25 cellular contexts compared by ENCODE assay signal in the genomic region with DNA sequence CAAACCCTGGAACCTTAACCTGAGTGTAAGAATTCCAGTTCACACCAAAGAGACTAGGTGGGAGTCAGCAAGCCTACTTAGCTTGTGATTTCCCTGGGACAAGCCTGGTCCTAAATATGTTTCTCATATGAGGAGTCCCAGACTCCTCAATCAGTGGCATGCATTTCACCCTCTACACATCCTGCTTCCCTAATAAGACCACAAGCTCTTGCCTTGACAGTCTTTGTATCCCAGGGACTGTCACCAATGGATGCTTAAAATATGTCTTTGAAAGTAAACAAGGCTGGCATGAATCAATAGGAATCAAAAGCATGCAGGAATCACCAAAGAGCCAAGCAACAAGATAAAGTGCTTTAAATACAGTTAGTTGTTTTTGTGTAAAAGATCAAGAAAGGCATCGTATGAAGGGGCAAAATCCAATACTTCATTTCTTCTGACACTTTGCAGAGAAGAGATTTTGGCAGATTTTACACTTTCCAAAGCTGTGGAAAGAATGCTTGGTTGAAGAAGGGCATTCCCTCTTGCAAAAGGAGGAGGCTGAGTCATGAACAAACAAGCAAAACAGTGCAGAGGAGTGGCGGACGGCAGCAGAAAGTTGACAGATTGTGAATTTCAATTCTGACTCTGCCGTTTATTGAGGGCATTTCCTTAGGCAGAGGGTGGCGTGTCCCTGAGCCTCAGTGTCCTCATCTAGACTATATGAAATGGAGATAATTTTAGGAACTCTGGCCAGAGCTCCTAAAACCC. TPM values are rescaled to one million over a fixed set of nuclear protein-coding genes. Genes with fewer than 3 reads are reported as not detected.
DNase-seq lines count a peak whose midpoint lies in the region; TF ChIP-seq lines count a peak whose summit lies in the region.
"Had no signal": no experiment of that assay in that cellular context is flagged by ENCODE, and none has a peak within 500 bp of the region (broad histone marks: within the 10 kb centered on the region; RNA-seq: fewer than 3 reads in every experiment).

No MANE protein-coding gene starts in this region.

- H3K27me3 ChIP-seq in GM23248 (replicated peaks; ENCODE audit: insufficient read depth) (no peaks in the 10 kb centered on the region), adipocyte (replicated peaks; ENCODE audit: control insufficient read depth, insufficient read depth, low read length) (no peaks in the 10 kb centered on the region)
- H3K27me3 ChIP-seq: gastrocnemius medialis, thyroid gland had no signal

- no peaks in the 10 kb centered on the region for H3K9me3 ChIP-seq in GM23248 (ENCODE audit: low read depth)
- H3K9me3 ChIP-seq in adipocyte (ENCODE audit: control insufficient read depth, low read length) = no peaks in the 10 kb centered on the region
- H3K9me3 ChIP-seq: gastrocnemius medialis, HAP-1, spleen, thyroid gland had no signal

- no peak overlapping the region for H3K27ac ChIP-seq in GM23248
- H3K27ac ChIP-seq: C4-2B, gastrocnemius medialis, thyroid gland had no signal

- H3K4me1 ChIP-seq in GM23248 (ENCODE audit: insufficient read depth) (no peaks in the 10 kb centered on the region), adipocyte (ENCODE audit: control insufficient read depth, insufficient read depth, low read length) (peaks cover 26% of the 10 kb centered on the region)
- H3K4me1 ChIP-seq: gastrocnemius medialis, HAP-1 had no signal

- WGBS in GM23248 (ENCODE audit: low coverage in 1 of 2, low lambda C conversion rate in 2 of 2, missing lambda C conversion rate in 2 of 2), 2 experiments = 7 to 11% methylated on average over 5 of the region's 5 CpGs

- no peaks in the 10 kb centered on the region for H3F3A ChIP-seq in GM23248 (ENCODE audit: insufficient read depth)

- peaks cover under 1% of the 10 kb centered on the region for H3K9me3 Mint-ChIP-seq in glutamatergic neuron (ENCODE audit: unreplicated experiment)
- H3K9me3 Mint-ChIP-seq: activated CD8-positive, alpha-beta T cell treated with anti-CD3 and anti-CD28 coated beads for 36 hours; stimulated activated effector memory CD8-positive, alpha-beta T cell treated with anti-CD3 and anti-CD28 coated beads, Interleukin-12 subunit alpha, Interleukin-12 subunit beta, amount 100 ng/mL, for 72 hours had no signal

- H3K36me3 ChIP-seq in GM23248 (ENCODE audit: low read depth) (no peaks in the 10 kb centered on the region), adipocyte (ENCODE audit: control insufficient read depth, insufficient read depth, low read length, severe bottlenecking) (no peaks in the 10 kb centered on the region)
- H3K36me3 ChIP-seq: gastrocnemius medialis, HAP-1, spleen, thyroid gland had no signal

- H3K27ac Mint-ChIP-seq in glutamatergic neuron (ENCODE audit: unreplicated experiment) = no peak overlapping the region
- H3K27ac Mint-ChIP-seq: activated CD8-positive, alpha-beta T cell treated with anti-CD3 and anti-CD28 coated beads for 36 hours; stimulated activated effector memory CD8-positive, alpha-beta T cell treated with anti-CD3 and anti-CD28 coated beads, Interleukin-12 subunit alpha, Interleukin-12 subunit beta, amount 100 ng/mL, for 72 hours; T-helper 17 cell; WTC11 had no signal

- H3K4me3 ChIP-seq in GM23248 (no peak overlapping the region), adipocyte (ENCODE audit: low read length) (no peak overlapping the region), fibroblast of the aortic adventitia (ENCODE audit: low read depth, low read length) (no peak overlapping the region)
- H3K4me3 ChIP-seq: gastrocnemius medialis, HAP-1, spleen, thyroid gland had no signal

- H4K20me1 ChIP-seq in GM23248 (ENCODE audit: insufficient read depth) = no peaks in the 10 kb centered on the region

- no peaks in the 10 kb centered on the region for H3K4me1 Mint-ChIP-seq in glutamatergic neuron (ENCODE audit: low read depth, unreplicated experiment)
- H3K4me1 Mint-ChIP-seq: stimulated activated effector memory CD8-positive, alpha-beta T cell treated with anti-CD3 and anti-CD28 coated beads, Interleukin-12 subunit alpha, Interleukin-12 subunit beta, amount 100 ng/mL, for 72 hours had no signal

- no peak overlapping the region for H3K9ac ChIP-seq in GM23248
- H3K9ac ChIP-seq in adipocyte (ENCODE audit: low read length) = no peak overlapping the region

- no peaks in the 10 kb centered on the region for H3K9me2 ChIP-seq in GM23248 (ENCODE audit: insufficient read depth)

- DNase-seq in GM23248 = peak; percentile 71
- DNase-seq in adipocyte (ENCODE audit: low read depth) = peak; percentile 79
- peak; percentile 35 for DNase-seq in fibroblast of the aortic adventitia (ENCODE audit: low read depth)
- DNase-seq in stromal cell of bone marrow (ENCODE audit: low read depth) = peak; percentile 25
- no peak for DNase-seq in glutamatergic neuron
- DNase-seq in SKM-1 treated with dmso at 0.1 percent for 144 hours (lab: John Stamatoyannopoulos, UW; ENCODE audit: unreplicated experiment) = no peak
- DNase-seq in NCI-H1436 treated with DMSO at 0.1 percent for 48 hours (lab: John Stamatoyannopoulos, UW) = no peak
- DNase-seq: activated CD8-positive, alpha-beta T cell treated with anti-CD3 and anti-CD28 coated beads for 36 hours; activated T-cell treated with anti-CD3 and anti-CD28 coated beads, Interleukin-2, amount 50 U/mL, for 48 hours; central memory CD4-positive, alpha-beta T cell; DMS153; effector CD8-positive, alpha-beta T cell; gastrocnemius medialis; Kasumi-1; left ventricle myocardium superior; NCI-H146; NCI-H2227 treated with DMSO at 0.1 percent for 48 hours; SHP77; spleen; T-helper 17 cell; thyroid gland had no signal

- H3K36me3 Mint-ChIP-seq in glutamatergic neuron (ENCODE audit: unreplicated experiment) = no peaks in the 10 kb centered on the region
- H3K36me3 Mint-ChIP-seq: stimulated activated effector memory CD8-positive, alpha-beta T cell treated with anti-CD3 and anti-CD28 coated beads, Interleukin-12 subunit alpha, Interleukin-12 subunit beta, amount 100 ng/mL, for 72 hours had no signal

- peaks cover 5% of the 10 kb centered on the region for H3K27me3 Mint-ChIP-seq in glutamatergic neuron (ENCODE audit: unreplicated experiment)
- H3K27me3 Mint-ChIP-seq: activated CD8-positive, alpha-beta T cell treated with anti-CD3 and anti-CD28 coated beads for 36 hours had no signal

- no peaks in the 10 kb centered on the region for H3K79me2 ChIP-seq in GM23248 (ENCODE audit: insufficient read depth)

- no peak for TF ChIP-seq CTCF in fibroblast of the aortic adventitia (IDR thresholded peaks at IDR 0.05; ENCODE audit: insufficient read depth, low read length)
- no peak for TF ChIP-seq CTCF in glutamatergic neuron (IDR thresholded peaks at IDR 0.05; ENCODE audit: partially characterized antibody, unreplicated experiment)

- no peak overlapping the region for H3K4me3 Mint-ChIP-seq in glutamatergic neuron (ENCODE audit: unreplicated experiment)
- H3K4me3 Mint-ChIP-seq: activated CD8-positive, alpha-beta T cell treated with anti-CD3 and anti-CD28 coated beads for 36 hours; stimulated activated effector memory CD8-positive, alpha-beta T cell treated with anti-CD3 and anti-CD28 coated beads, Interleukin-12 subunit alpha, Interleukin-12 subunit beta, amount 100 ng/mL, for 72 hours; T-helper 17 cell; WTC11 had no signal

- in situ Hi-C loops in GM23248 (cut with MboI) = no loop called here

- no peak overlapping the region for H3K4me2 ChIP-seq in GM23248 (ENCODE audit: unreplicated experiment)

- H2AFZ ChIP-seq in GM23248 = no peak overlapping the region

RNA-seq across cellular contexts. Expression of a gene that starts 8.5 kb away (rescaled TPM):
- 0.76 and 1.4 TPM in 2 replicates for total RNA-seq in GM23248 (2014; rRNA removed; shearing (Covaris generic))
- polyA plus RNA-seq in GM23248 (2016; fragmentation: Nextera tagmentation; extraction: Ambion mirVana) = 0.41 and 0.70 TPM in 2 replicates
- 0.18 and 1.2 TPM in 2 replicates for total RNA-seq in fibroblast of the aortic adventitia (ENCODE audit: low replicate concordance)
- total RNA-seq in glutamatergic neuron (ENCODE audit: unreplicated experiment) = 42.1 TPM

RNA-seq across cellular contexts. Expression of a gene that starts 57.1 kb away (rescaled TPM):
- total RNA-seq in GM23248 (2014; rRNA removed; shearing (Covaris generic)) = 125 and 134 TPM in 2 replicates
- 493 and 529 TPM in 2 replicates for polyA plus RNA-seq in GM23248 (2016; fragmentation: Nextera tagmentation; extraction: Ambion mirVana)
- total RNA-seq in fibroblast of the aortic adventitia (ENCODE audit: low replicate concordance) (141 and 234 TPM in 2 replicates), glutamatergic neuron (ENCODE audit: unreplicated experiment) (685 TPM)

RNA-seq across cellular contexts. Expression of a gene that starts 58.1 kb away (rescaled TPM):
- total RNA-seq in GM23248 (2014; rRNA removed; shearing (Covaris generic)) = 109 and 122 TPM in 2 replicates
- 71.1 and 73.3 TPM in 2 replicates for polyA plus RNA-seq in GM23248 (2016; fragmentation: Nextera tagmentation; extraction: Ambion mirVana)
- total RNA-seq in fibroblast of the aortic adventitia (ENCODE audit: low replicate concordance) (160 and 225 TPM in 2 replicates), glutamatergic neuron (ENCODE audit: unreplicated experiment) (191 TPM)

Comparison
In these comparisons a context has a peak if more than half of its experiments do, and no peak if none do; other contexts are left out.
1. DNase-seq: peak in GM23248 (single experiment), adipocyte (single experiment), fibroblast of the aortic adventitia (single experiment) and stromal cell of bone marrow (single experiment); none in glutamatergic neuron (single experiment), SKM-1 treated with dmso at 0.1 percent for 144 hours (single experiment) and NCI-H1436 treated with DMSO at 0.1 percent for 48 hours (single experiment).
2. RNA of a gene that starts 8.5 kb away (total RNA-seq): 42.1 TPM in glutamatergic neuron (single experiment); 0.76 to 1.4 TPM in GM23248 and 0.18 to 1.2 TPM in fibroblast of the aortic adventitia; every median in the first group is over 10 times any median in the second.